In the genomic region with DNA sequence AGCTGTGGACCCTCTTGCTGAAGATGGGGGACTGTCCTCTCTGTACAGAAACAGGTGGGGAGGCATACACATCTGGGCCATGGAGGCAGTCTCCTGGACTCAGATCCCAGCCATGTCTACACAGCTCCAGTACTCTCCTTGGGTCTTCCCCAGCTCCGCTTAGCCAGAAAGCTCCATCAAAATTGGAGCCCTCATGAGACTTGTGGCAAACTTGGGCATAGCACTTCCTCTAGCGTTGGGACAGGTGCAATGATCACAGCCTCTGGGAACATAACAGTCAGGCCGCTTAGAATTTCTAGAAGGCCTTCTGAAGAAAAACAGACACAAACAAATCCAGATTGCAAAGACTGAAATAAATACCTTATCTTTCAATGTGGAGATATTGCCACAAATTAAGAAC, we compare ENCODE assay signal across 28 cellular contexts.
"Had no signal": no experiment of that assay in that cellular context is flagged by ENCODE, and none has a peak within 500 bp of the region (broad histone marks: within the 10 kb centered on the region; RNA-seq: fewer than 3 reads in every experiment).

No MANE protein-coding gene starts in this region.

- ATAC-seq: left colon; left lung; mucosa of descending colon; naive thymus-derived CD4-positive, alpha-beta T cell; natural killer cell treated with Interleukin-12 subunit alpha and Interleukin-12 subunit beta and Interleukin-15 and Interleukin-18, amount 100 ng/mL, for 72 hours; pancreas; right cardiac atrium; stimulated activated effector memory CD8-positive, alpha-beta T cell treated with anti-CD3 and anti-CD28 coated beads, Interleukin-12 subunit alpha, Interleukin-12 subunit beta, amount 100 ng/mL, for 72 hours had no signal

- H3K27ac ChIP-seq: left lung, lower lobe of right lung, pancreas, prostate gland, sigmoid colon, spleen, suprapubic skin, thoracic aorta, tibial artery, uterus had no signal

- H3K4me1 ChIP-seq: left lung, lower lobe of right lung, pancreas, prostate gland, sigmoid colon, spleen, suprapubic skin, tibial artery, uterus had no signal

- H3K36me3 Mint-ChIP-seq: immature natural killer cell; naive thymus-derived CD4-positive, alpha-beta T cell; stimulated activated effector memory CD8-positive, alpha-beta T cell treated with anti-CD3 and anti-CD28 coated beads, Interleukin-12 subunit alpha, Interleukin-12 subunit beta, amount 100 ng/mL, for 72 hours had no signal

- H3K4me3 Mint-ChIP-seq: immature natural killer cell; naive thymus-derived CD4-positive, alpha-beta T cell; natural killer cell treated with Interleukin-12 subunit alpha and Interleukin-12 subunit beta and Interleukin-15 and Interleukin-18, amount 100 ng/mL, for 72 hours; stimulated activated effector memory CD8-positive, alpha-beta T cell treated with anti-CD3 and anti-CD28 coated beads, Interleukin-12 subunit alpha, Interleukin-12 subunit beta, amount 100 ng/mL, for 72 hours; stimulated activated naive CD8-positive, alpha-beta T cell treated with anti-CD3 and anti-CD28 coated beads, Interleukin-15, Interleukin-2, amounts not matched to agents 100 ng/mL and 50 ng/mL, for 24 hours had no signal

- H3K36me3 ChIP-seq: left lung, lower lobe of right lung, pancreas, prostate gland, sigmoid colon, spleen, suprapubic skin, thoracic aorta, tibial artery, uterus had no signal

- H3K4me3 ChIP-seq: left lung, lower lobe of right lung, mucosa of descending colon, pancreas, prostate gland, sigmoid colon, spleen, suprapubic skin, thoracic aorta, tibial artery, uterus had no signal

- H3K9me3 Mint-ChIP-seq: stimulated activated naive CD8-positive, alpha-beta T cell treated with anti-CD3 and anti-CD28 coated beads, Interleukin-15, Interleukin-2, amounts not matched to agents 100 ng/mL and 50 ng/mL, for 24 hours had no signal

- H3K9me3 ChIP-seq: pancreas, prostate gland, sigmoid colon, suprapubic skin, thoracic aorta, uterus had no signal

- H3K27me3 ChIP-seq: left lung, pancreas, sigmoid colon, spleen, suprapubic skin, tibial artery, uterus had no signal

- H3K27me3 Mint-ChIP-seq: naive thymus-derived CD4-positive, alpha-beta T cell; natural killer cell treated with Interleukin-12 subunit alpha and Interleukin-12 subunit beta and Interleukin-15 and Interleukin-18, amount 100 ng/mL, for 72 hours; stimulated activated naive CD8-positive, alpha-beta T cell treated with anti-CD3 and anti-CD28 coated beads, Interleukin-15, Interleukin-2, amounts not matched to agents 100 ng/mL and 50 ng/mL, for 24 hours had no signal

- H3K27ac Mint-ChIP-seq: immature natural killer cell; naive thymus-derived CD4-positive, alpha-beta T cell; natural killer cell treated with Interleukin-12 subunit alpha and Interleukin-12 subunit beta and Interleukin-15 and Interleukin-18, amount 100 ng/mL, for 72 hours; stimulated activated effector memory CD8-positive, alpha-beta T cell treated with anti-CD3 and anti-CD28 coated beads, Interleukin-12 subunit alpha, Interleukin-12 subunit beta, amount 100 ng/mL, for 72 hours; stimulated activated naive CD8-positive, alpha-beta T cell treated with anti-CD3 and anti-CD28 coated beads, Interleukin-15, Interleukin-2, amounts not matched to agents 100 ng/mL and 50 ng/mL, for 24 hours had no signal

- H3K4me1 Mint-ChIP-seq: immature natural killer cell; naive thymus-derived CD4-positive, alpha-beta T cell; stimulated activated effector memory CD8-positive, alpha-beta T cell treated with anti-CD3 and anti-CD28 coated beads, Interleukin-12 subunit alpha, Interleukin-12 subunit beta, amount 100 ng/mL, for 72 hours had no signal

- DNase-seq: hypothalamus; immature natural killer cell; kidney; left colon; left lung; lower lobe of right lung; mesenchymal stem cell; midbrain; mucosa of descending colon; naive thymus-derived CD4-positive, alpha-beta T cell; nucleus accumbens; pancreas; retina; right cardiac atrium; sigmoid colon; small intestine; spleen; stimulated activated CD4-positive, alpha-beta T cell treated with anti-CD3 and anti-CD28 coated beads, Interleukin-4, amount 100 ng/mL, for 24 hours; stimulated activated naive CD4-positive, alpha-beta T cell; tibial artery; trophoblast cell; uterus had no signal
